ENCODE assay signal across 21 cellular contexts in genomic region chr5:73280386-73280785, GRCh38.
A peak's percentile ranks its signal among the peaks of the same experiment; 100 is the strongest.
DNase-seq lines count a peak whose midpoint lies in the region; ATAC-seq and TF ChIP-seq lines count a peak whose summit lies in the region.
"Had no signal": no experiment of that assay in that cellular context is flagged by ENCODE, and none has a peak within 500 bp of the region (broad histone marks: within the 10 kb centered on the region; RNA-seq: fewer than 3 reads in every experiment).

No MANE protein-coding gene starts in this region.

- DNase-seq in ascending aorta (ENCODE audit: low spot score in 2 of 2) (no peak), esophagus squamous epithelium (lab: John Stamatoyannopoulos, UW) (no peak), suprapubic skin (ENCODE audit: low spot score in 2 of 2) (no peak), mucosa of gallbladder (ENCODE audit: low spot score) (no peak), NCI-H187 treated with DMSO at 0.1 percent for 48 hours (lab: John Stamatoyannopoulos, UW) (no peak)
- DNase-seq in activated CD4-positive, alpha-beta T cell treated with anti-CD3 and anti-CD28 coated beads for 36 hours = no peak
- DNase-seq: activated naive CD4-positive, alpha-beta T cell treated with anti-CD3 and anti-CD28 coated beads for 36 hours; activated T-cell treated with anti-CD3 and anti-CD28 coated beads for 4 hours; CD8-positive, alpha-beta T cell; DMS79 treated with DMSO at 0.1 percent for 48 hours; erythroblast; glutamatergic neuron; HCEC 1CT; NCI-H1436 treated with DMSO at 0.1 percent for 48 hours; right lobe of liver; stimulated activated CD4-positive, alpha-beta T cell treated with anti-CD3 and anti-CD28 coated beads, Interleukin-1b, Interleukin-23, amount 100 ng/mL, for 48 hours; stimulated activated naive CD8-positive, alpha-beta T cell treated with anti-CD3 and anti-CD28 coated beads, Interleukin-15, Interleukin-2, amounts not matched to agents 100 U/mL and 50 U/mL, for 24 hours had no signal

- H3K4me3 ChIP-seq in HEK293 (ENCODE audit: low read depth, low read length) (no peak overlapping the region), ascending aorta (peak overlapping the region in 1 of 2 donors; percentile 2), esophagus squamous epithelium (peak overlapping the region in 1 of 4 donors; percentile 41), suprapubic skin (no peak overlapping the region)
- H3K4me3 ChIP-seq: right lobe of liver had no signal

- POLR2A ChIA-PET in HEK293 (lab: Yijun Ruan, JAX) = no interaction called here
- POLR2A ChIA-PET in activated CD4-positive, alpha-beta T cell treated with anti-CD3 and anti-CD28 coated beads for 36 hours (lab: Charles Lee) = no interaction called here

- no peaks in the 10 kb centered on the region for H3K36me3 Mint-ChIP-seq in activated CD4-positive, alpha-beta T cell treated with anti-CD3 and anti-CD28 coated beads for 36 hours (ENCODE audit: low read depth)
- H3K36me3 Mint-ChIP-seq: CD8-positive, alpha-beta T cell had no signal

- no peaks in the 10 kb centered on the region for H3K9me3 Mint-ChIP-seq in activated CD4-positive, alpha-beta T cell treated with anti-CD3 and anti-CD28 coated beads for 36 hours (ENCODE audit: low read depth)
- H3K9me3 Mint-ChIP-seq: activated naive CD4-positive, alpha-beta T cell treated with anti-CD3 and anti-CD28 coated beads for 36 hours; CD8-positive, alpha-beta T cell; dendritic cell treated with granulocyte-macrophage colony-stimulating factor and Interleukin-4, amounts not matched to agents 40 ng/mL and 50 ng/mL, for 4 days had no signal

- no peaks in the 10 kb centered on the region for H3K4me1 Mint-ChIP-seq in activated CD4-positive, alpha-beta T cell treated with anti-CD3 and anti-CD28 coated beads for 36 hours

- H3K9me3 ChIP-seq in HEK293 (ENCODE audit: control insufficient read depth, insufficient read depth, low read depth, low read length) = no peaks in the 10 kb centered on the region
- no peaks in the 10 kb centered on the region for H3K9me3 ChIP-seq in ascending aorta
- no peaks in the 10 kb centered on the region for H3K9me3 ChIP-seq in esophagus squamous epithelium
- H3K9me3 ChIP-seq in suprapubic skin = no peaks in the 10 kb centered on the region
- H3K9me3 ChIP-seq: right lobe of liver had no signal

- CTCF ChIA-PET in HEK293 (lab: Yijun Ruan, JAX) = interaction anchor here (0.5 to 0.7 kb wide), 3 partner anchors 12 to 219 kb away, joined by 3 to 5 read pairs (median 3); no protein-coding TSS in a partner anchor
- CTCF ChIA-PET in activated CD4-positive, alpha-beta T cell treated with anti-CD3 and anti-CD28 coated beads for 36 hours (lab: Charles Lee) = interaction anchor here (0.5 kb wide), 1 partner anchor 335 kb away, joined by 3 read pairs; no protein-coding TSS in a partner anchor

- H3K36me3 ChIP-seq in HEK293 (ENCODE audit: control insufficient read depth in 2 of 2, insufficient read depth in 1 of 2, low read length in 2 of 2) (no peaks in the 10 kb centered on the region), ascending aorta (no peaks in the 10 kb centered on the region), esophagus squamous epithelium (no peaks in the 10 kb centered on the region), suprapubic skin (no peaks in the 10 kb centered on the region)
- H3K36me3 ChIP-seq: right lobe of liver had no signal

- H3K27ac ChIP-seq in HEK293 (ENCODE audit: extremely low read depth, low read depth, low read length) (peak overlapping the region; percentile 72; the same call in 1 of the 2 replicates), ascending aorta (peak overlapping the region; percentile 76 to 87), esophagus squamous epithelium (peak overlapping the region; percentile 82 to 91 (median 84)), suprapubic skin (peak overlapping the region; percentile 72)
- H3K27ac ChIP-seq: right lobe of liver had no signal

- no peak overlapping the region for H3K27ac Mint-ChIP-seq in activated CD4-positive, alpha-beta T cell treated with anti-CD3 and anti-CD28 coated beads for 36 hours
- H3K27ac Mint-ChIP-seq: activated naive CD4-positive, alpha-beta T cell treated with anti-CD3 and anti-CD28 coated beads for 36 hours; CD8-positive, alpha-beta T cell; dendritic cell treated with granulocyte-macrophage colony-stimulating factor and Interleukin-4, amounts not matched to agents 40 ng/mL and 50 ng/mL, for 4 days had no signal

- intact Hi-C loops in ascending aorta (cut with DNase I) (loop anchor here (2.0 kb wide), 1 partner anchor 170 kb away; no protein-coding TSS in a partner anchor), esophagus squamous epithelium (cut with DNase I) (no loop called here)
- intact Hi-C loops in activated CD4-positive, alpha-beta T cell treated with anti-CD3 and anti-CD28 coated beads for 36 hours (cut with DNase I, micrococcal nuclease) = no loop called here

- H3K27me3 Mint-ChIP-seq in activated CD4-positive, alpha-beta T cell treated with anti-CD3 and anti-CD28 coated beads for 36 hours = peaks cover 51% of the 10 kb centered on the region

- TF ChIP-seq EP300 in suprapubic skin (IDR thresholded peaks at IDR 0.05) = no peak

- H3K4me1 ChIP-seq in HEK293 (ENCODE audit: control insufficient read depth, insufficient read depth, low read length) (peaks cover 27% of the 10 kb centered on the region), ascending aorta (peaks cover 0 to 33% of the 10 kb centered on the region in 2 donors), esophagus squamous epithelium (peaks cover 15 to 98% (median 46%) of the 10 kb centered on the region in 3 donors), suprapubic skin (peaks cover 49% of the 10 kb centered on the region)
- H3K4me1 ChIP-seq: right lobe of liver had no signal

- WGBS in esophagus squamous epithelium, 2 donors = 27 to 40% methylated on average over 2 of the region's 2 CpGs
- 55% methylated on average over 2 of the region's 2 CpGs for WGBS in suprapubic skin

- no peak for TF ChIP-seq POLR2A in esophagus squamous epithelium (IDR thresholded peaks at IDR 0.05)
- TF ChIP-seq POLR2A in suprapubic skin (IDR thresholded peaks at IDR 0.05) = no peak

- no peak overlapping the region for H3K4me3 Mint-ChIP-seq in activated CD4-positive, alpha-beta T cell treated with anti-CD3 and anti-CD28 coated beads for 36 hours
- H3K4me3 Mint-ChIP-seq: activated naive CD4-positive, alpha-beta T cell treated with anti-CD3 and anti-CD28 coated beads for 36 hours; CD8-positive, alpha-beta T cell; dendritic cell treated with granulocyte-macrophage colony-stimulating factor and Interleukin-4, amounts not matched to agents 40 ng/mL and 50 ng/mL, for 4 days had no signal

- no peaks in the 10 kb centered on the region for H3K27me3 ChIP-seq in ascending aorta
- H3K27me3 ChIP-seq in esophagus squamous epithelium = no peaks in the 10 kb centered on the region
- H3K27me3 ChIP-seq in suprapubic skin = no peaks in the 10 kb centered on the region
- H3K27me3 ChIP-seq: right lobe of liver had no signal

- ATAC-seq in HG02678 (IDR thresholded peaks at IDR 0.05; ENCODE audit: unreplicated experiment) = no peak
- no peak for ATAC-seq in activated CD4-positive, alpha-beta T cell treated with anti-CD3 and anti-CD28 coated beads for 36 hours
- ATAC-seq: CD8-positive, alpha-beta T cell; left lobe of liver; stimulated activated naive CD8-positive, alpha-beta T cell treated with anti-CD3 and anti-CD28 coated beads, Interleukin-15, Interleukin-2, amounts not matched to agents 100 U/mL and 50 U/mL, for 24 hours had no signal

- TF ChIP-seq CTCF in HEK293 (tag by site-specific recombination; IDR thresholded peaks at IDR 0.05) (no peak), ascending aorta (IDR thresholded peaks at IDR 0.05) (no peak), esophagus squamous epithelium (IDR thresholded peaks at IDR 0.05) (no peak), suprapubic skin (IDR thresholded peaks at IDR 0.05) (no peak)

TF ChIP-seq in HEK293, 187 proteins besides CTCF, POLR2A, EP300 and RAD21 (continues in another document):
- TF ChIP-seq MYNN (tag by site-specific recombination; IDR thresholded peaks at IDR 0.05; ENCODE audit: borderline replicate concordance) = no peak
- TF ChIP-seq ZNF202 (tag by site-specific recombination; IDR thresholded peaks at IDR 0.05; ENCODE audit: borderline replicate concordance) = no peak
- TF ChIP-seq ZNF10 (tag by site-specific recombination; IDR thresholded peaks at IDR 0.05) = no peak
- no peak for TF ChIP-seq ZBTB48 (tag by site-specific recombination; IDR thresholded peaks at IDR 0.05)
- no peak for TF ChIP-seq ZNF148 (tag by site-specific recombination; IDR thresholded peaks at IDR 0.05; ENCODE audit: borderline replicate concordance)
- TF ChIP-seq ZNF558 (tag by site-specific recombination; IDR thresholded peaks at IDR 0.05) = no peak
- no peak for TF ChIP-seq ZNF768 (tag by site-specific recombination; IDR thresholded peaks at IDR 0.05)
- TF ChIP-seq ZNF555 (tag by site-specific recombination; conservative IDR thresholded peaks at IDR 0.05) = no peak
- no peak for TF ChIP-seq ZNF366 (tag by site-specific recombination; conservative IDR thresholded peaks at IDR 0.05)
